ENCODE assay signal across 1 cellular context in the genomic region with DNA sequence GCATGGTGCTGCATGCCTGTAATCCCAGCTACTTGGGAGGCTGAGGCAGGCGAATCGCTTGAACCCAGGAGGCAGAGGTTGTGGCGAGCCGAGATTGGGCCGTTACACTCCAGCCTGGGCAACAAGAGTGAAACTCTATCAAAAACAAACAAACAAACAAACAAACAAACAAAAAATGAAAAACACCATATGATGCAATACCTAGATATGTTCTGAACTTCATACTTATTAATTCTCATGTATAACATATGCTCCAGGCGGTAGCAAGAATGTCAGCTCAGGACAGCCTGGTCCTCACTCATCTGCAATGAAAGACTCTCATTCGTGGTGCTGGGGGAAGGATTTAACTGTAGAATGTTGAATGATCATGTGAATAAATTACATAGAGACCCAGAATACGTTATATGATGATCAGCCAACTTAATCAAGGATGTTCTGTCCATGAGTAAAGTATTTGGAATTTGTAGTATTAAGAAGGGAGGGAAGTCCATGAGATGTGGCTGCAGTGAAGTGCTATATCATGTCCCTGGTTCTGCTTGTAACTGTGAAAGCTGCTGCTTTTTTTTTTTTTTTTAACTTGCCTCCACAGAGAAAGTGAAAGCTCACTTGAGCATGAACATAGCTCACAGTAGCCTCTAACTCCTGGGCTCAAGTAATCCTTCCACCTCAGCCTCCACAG.
A peak's percentile ranks its signal among the peaks of the same experiment; 100 is the strongest.
TF ChIP-seq lines count a peak whose summit lies in the region.

No MANE protein-coding gene starts in this region.

TF ChIP-seq in K562, 482 proteins besides CTCF, POLR2A, EP300 and RAD21 (continued from another document):
- TF ChIP-seq, protein P1, sequence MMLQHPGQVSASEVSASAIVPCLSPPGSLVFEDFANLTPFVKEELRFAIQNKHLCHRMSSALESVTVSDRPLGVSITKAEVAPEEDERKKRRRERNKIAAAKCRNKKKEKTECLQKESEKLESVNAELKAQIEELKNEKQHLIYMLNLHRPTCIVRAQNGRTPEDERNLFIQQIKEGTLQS (IDR thresholded peaks at IDR 0.05) = peak; percentile 23; the same call in 1 of the 2 replicates
- TF ChIP-seq, protein P1 (CRISPR knock-in tag; conservative IDR thresholded peaks at IDR 0.05) = no peak
- TF ChIP-seq, protein P2, sequence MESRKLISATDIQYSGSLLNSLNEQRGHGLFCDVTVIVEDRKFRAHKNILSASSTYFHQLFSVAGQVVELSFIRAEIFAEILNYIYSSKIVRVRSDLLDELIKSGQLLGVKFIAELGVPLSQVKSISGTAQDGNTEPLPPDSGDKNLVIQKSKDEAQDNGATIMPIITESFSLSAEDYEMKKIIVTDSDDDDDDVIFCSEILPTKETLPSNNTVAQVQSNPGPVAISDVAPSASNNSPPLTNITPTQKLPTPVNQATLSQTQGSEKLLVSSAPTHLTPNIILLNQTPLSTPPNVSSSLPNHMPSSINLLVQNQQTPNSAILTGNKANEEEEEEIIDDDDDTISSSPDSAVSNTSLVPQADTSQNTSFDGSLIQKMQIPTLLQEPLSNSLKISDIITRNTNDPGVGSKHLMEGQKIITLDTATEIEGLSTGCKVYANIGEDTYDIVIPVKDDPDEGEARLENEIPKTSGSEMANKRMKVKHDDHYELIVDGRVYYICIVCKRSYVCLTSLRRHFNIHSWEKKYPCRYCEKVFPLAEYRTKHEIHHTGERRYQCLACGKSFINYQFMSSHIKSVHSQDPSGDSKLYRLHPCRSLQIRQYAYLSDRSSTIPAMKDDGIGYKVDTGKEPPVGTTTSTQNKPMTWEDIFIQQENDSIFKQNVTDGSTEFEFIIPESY (CRISPR knock-in tag; IDR thresholded peaks at IDR 0.05) = no peak
- no peak for TF ChIP-seq PRMT5 (CRISPR knock-in tag; IDR thresholded peaks at IDR 0.05)
- no peak for TF ChIP-seq HOXB6 (CRISPR knock-in tag; IDR thresholded peaks at IDR 0.05; ENCODE audit: borderline replicate concordance)
- TF ChIP-seq CREB3 (tag; conservative IDR thresholded peaks at IDR 0.05; ENCODE audit: low read depth) = no peak
- no peak for TF ChIP-seq PRDM10 (IDR thresholded peaks at IDR 0.05; ENCODE audit: partially characterized antibody)
- TF ChIP-seq, protein P3, sequence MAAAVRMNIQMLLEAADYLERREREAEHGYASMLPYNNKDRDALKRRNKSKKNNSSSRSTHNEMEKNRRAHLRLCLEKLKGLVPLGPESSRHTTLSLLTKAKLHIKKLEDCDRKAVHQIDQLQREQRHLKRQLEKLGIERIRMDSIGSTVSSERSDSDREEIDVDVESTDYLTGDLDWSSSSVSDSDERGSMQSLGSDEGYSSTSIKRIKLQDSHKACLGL (CRISPR knock-in tag; IDR thresholded peaks at IDR 0.05; ENCODE audit: borderline replicate concordance, poor library complexity, severe bottlenecking) = no peak
- no peak for TF ChIP-seq ZNF253 (CRISPR knock-in tag; conservative IDR thresholded peaks at IDR 0.05)
- TF ChIP-seq GATAD2A (IDR thresholded peaks at IDR 0.05) = no peak
- no peak for TF ChIP-seq RB1 (IDR thresholded peaks at IDR 0.05; ENCODE audit: low read depth)
- TF ChIP-seq MED1 (CRISPR knock-in tag; IDR thresholded peaks at IDR 0.05; ENCODE audit: borderline replicate concordance) = no peak
- no peak for TF ChIP-seq ZNF224 (CRISPR knock-in tag; IDR thresholded peaks at IDR 0.05)
- 0 out of 2 replicates have a peak, but pooled peaks have one; percentile 15 for TF ChIP-seq CEBPB (tag; IDR thresholded peaks at IDR 0.05)
- TF ChIP-seq, protein P4, sequence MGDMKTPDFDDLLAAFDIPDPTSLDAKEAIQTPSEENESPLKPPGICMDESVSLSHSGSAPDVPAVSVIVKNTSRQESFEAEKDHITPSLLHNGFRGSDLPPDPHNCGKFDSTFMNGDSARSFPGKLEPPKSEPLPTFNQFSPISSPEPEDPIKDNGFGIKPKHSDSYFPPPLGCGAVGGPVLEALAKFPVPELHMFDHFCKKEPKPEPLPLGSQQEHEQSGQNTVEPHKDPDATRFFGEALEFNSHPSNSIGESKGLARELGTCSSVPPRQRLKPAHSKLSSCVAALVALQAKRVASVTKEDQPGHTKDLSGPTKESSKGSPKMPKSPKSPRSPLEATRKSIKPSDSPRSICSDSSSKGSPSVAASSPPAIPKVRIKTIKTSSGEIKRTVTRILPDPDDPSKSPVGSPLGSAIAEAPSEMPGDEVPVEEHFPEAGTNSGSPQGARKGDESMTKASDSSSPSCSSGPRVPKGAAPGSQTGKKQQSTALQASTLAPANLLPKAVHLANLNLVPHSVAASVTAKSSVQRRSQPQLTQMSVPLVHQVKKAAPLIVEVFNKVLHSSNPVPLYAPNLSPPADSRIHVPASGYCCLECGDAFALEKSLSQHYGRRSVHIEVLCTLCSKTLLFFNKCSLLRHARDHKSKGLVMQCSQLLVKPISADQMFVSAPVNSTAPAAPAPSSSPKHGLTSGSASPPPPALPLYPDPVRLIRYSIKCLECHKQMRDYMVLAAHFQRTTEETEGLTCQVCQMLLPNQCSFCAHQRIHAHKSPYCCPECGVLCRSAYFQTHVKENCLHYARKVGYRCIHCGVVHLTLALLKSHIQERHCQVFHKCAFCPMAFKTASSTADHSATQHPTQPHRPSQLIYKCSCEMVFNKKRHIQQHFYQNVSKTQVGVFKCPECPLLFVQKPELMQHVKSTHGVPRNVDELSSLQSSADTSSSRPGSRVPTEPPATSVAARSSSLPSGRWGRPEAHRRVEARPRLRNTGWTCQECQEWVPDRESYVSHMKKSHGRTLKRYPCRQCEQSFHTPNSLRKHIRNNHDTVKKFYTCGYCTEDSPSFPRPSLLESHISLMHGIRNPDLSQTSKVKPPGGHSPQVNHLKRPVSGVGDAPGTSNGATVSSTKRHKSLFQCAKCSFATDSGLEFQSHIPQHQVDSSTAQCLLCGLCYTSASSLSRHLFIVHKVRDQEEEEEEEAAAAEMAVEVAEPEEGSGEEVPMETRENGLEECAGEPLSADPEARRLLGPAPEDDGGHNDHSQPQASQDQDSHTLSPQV (IDR thresholded peaks at IDR 0.05) = no peak
- TF ChIP-seq CEBPG (CRISPR knock-in tag; IDR thresholded peaks at IDR 0.05) = no peak
- TF ChIP-seq CEBPG (tag; conservative IDR thresholded peaks at IDR 0.05 in 1 of 2, IDR thresholded peaks at IDR 0.05 in 1 of 2) = peak; percentile 31 to 74; a peak in 3 of 4 replicates
- no peak for TF ChIP-seq CC2D1A (IDR thresholded peaks at IDR 0.05)
- no peak for TF ChIP-seq ZNF79 (CRISPR knock-in tag; IDR thresholded peaks at IDR 0.05; ENCODE audit: low read depth)
- TF ChIP-seq MYBL2 (IDR thresholded peaks at IDR 0.05; ENCODE audit: low read depth) = no peak
- TF ChIP-seq MYBL2 (CRISPR knock-in tag; IDR thresholded peaks at IDR 0.05; ENCODE audit: borderline replicate concordance) = no peak
TF ChIP-seq in K562: peak in this region for 3.
